Comparison of ENCODE assay signal across 8 cellular contexts in genomic region chr3:153221748-153222162, GRCh38. TPM values are rescaled to one million over a fixed set of nuclear protein-coding genes. Genes with fewer than 3 reads are reported as not detected.
A peak's percentile ranks its signal among the peaks of the same experiment; 100 is the strongest.
DNase-seq lines count a peak whose midpoint lies in the region; ATAC-seq and TF ChIP-seq lines count a peak whose summit lies in the region.

No MANE protein-coding gene starts in this region.

- no peaks in the 10 kb centered on the region for H3K27me3 Mint-ChIP-seq in activated CD4-positive, alpha-beta T cell treated with anti-CD3 and anti-CD28 coated beads, Interleukin-2, amount 10 ng/mL, durations not matched to agents 24 days and 14 days
- H3K27me3 Mint-ChIP-seq in progenitor cell of endocrine pancreas: no peaks in the 10 kb centered on the region

- peak overlapping the region; percentile 97 for H3K27ac Mint-ChIP-seq in activated CD4-positive, alpha-beta T cell treated with anti-CD3 and anti-CD28 coated beads, Interleukin-2, amount 10 ng/mL, durations not matched to agents 24 days and 14 days
- no peak overlapping the region for H3K27ac Mint-ChIP-seq in progenitor cell of endocrine pancreas

- in situ Hi-C loops in KBM-7 (cut with MboI; ENCODE audit: low pct_unique_long_range_greater_than_20kb, low sequenced_read_pairs): no loop called here

- H3K9me3 Mint-ChIP-seq in activated CD4-positive, alpha-beta T cell treated with anti-CD3 and anti-CD28 coated beads, Interleukin-2, amount 10 ng/mL, durations not matched to agents 24 days and 14 days: peaks cover 7% of the 10 kb centered on the region
- H3K9me3 Mint-ChIP-seq in progenitor cell of endocrine pancreas (ENCODE audit: low read depth): no peaks in the 10 kb centered on the region

- H3K36me3 Mint-ChIP-seq in activated CD4-positive, alpha-beta T cell treated with anti-CD3 and anti-CD28 coated beads, Interleukin-2, amount 10 ng/mL, durations not matched to agents 24 days and 14 days (ENCODE audit: low read depth): peaks cover 10% of the 10 kb centered on the region
- no peaks in the 10 kb centered on the region for H3K36me3 Mint-ChIP-seq in progenitor cell of endocrine pancreas (ENCODE audit: insufficient read depth)

- intact Hi-C loops in activated CD4-positive, alpha-beta T cell treated with anti-CD3 and anti-CD28 coated beads, Interleukin-2, amount 10 ng/mL, durations not matched to agents 24 days and 14 days (cut with micrococcal nuclease): loop anchor here (1.0 to 5.0 kb wide), 3 partner anchors 60 to 406 kb away; no protein-coding TSS in a partner anchor

- H3K4me1 Mint-ChIP-seq in activated CD4-positive, alpha-beta T cell treated with anti-CD3 and anti-CD28 coated beads, Interleukin-2, amount 10 ng/mL, durations not matched to agents 24 days and 14 days: peaks cover 46% of the 10 kb centered on the region
- H3K4me1 Mint-ChIP-seq in progenitor cell of endocrine pancreas (ENCODE audit: low read depth): peaks cover 1% of the 10 kb centered on the region

- H3K4me3 Mint-ChIP-seq in activated CD4-positive, alpha-beta T cell treated with anti-CD3 and anti-CD28 coated beads, Interleukin-2, amount 10 ng/mL, durations not matched to agents 24 days and 14 days: peak overlapping the region; percentile 73
- no peak overlapping the region for H3K4me3 Mint-ChIP-seq in progenitor cell of endocrine pancreas (ENCODE audit: low read depth)

- DNase-seq in C1 segment of cervical spinal cord (lab: John Stamatoyannopoulos, UW) (peak in 10 of 14 donors; percentile 5 to 55 (median 18)), KBM-7 (peak; percentile 98), mucosa of gallbladder (ENCODE audit: low spot score) (peak; percentile 72), progenitor cell of endocrine pancreas (ENCODE audit: low spot score, unreplicated experiment) (no peak)
- DNase-seq in activated CD4-positive, alpha-beta T cell treated with anti-CD3 and anti-CD28 coated beads, Interleukin-2, amount 10 ng/mL, durations not matched to agents 24 days and 14 days: peak; percentile 93
- DNase-seq in effector CD4-positive, alpha-beta T cell: peak; percentile 74
- peak; percentile 52 to 61 for DNase-seq in stimulated activated CD8-positive, alpha-beta memory T cell treated with anti-CD3 and anti-CD28 coated beads, Interleukin-7, amount 100 ng/mL, for 4 hours (ENCODE audit: low read depth in 2 of 2)

- no peak for TF ChIP-seq CTCF in progenitor cell of endocrine pancreas (IDR thresholded peaks at IDR 0.05; ENCODE audit: unreplicated experiment)

- ATAC-seq in GM21515 (IDR thresholded peaks at IDR 0.05; ENCODE audit: unreplicated experiment): peak; percentile 99

RNA-seq across cellular contexts. Expression of gene RAP2B, which starts 59.7 kb away (rescaled TPM):
- 13.4 and 13.5 TPM in 2 replicates for total RNA-seq in activated CD4-positive, alpha-beta T cell treated with anti-CD3 and anti-CD28 coated beads, Interleukin-2, amount 10 ng/mL, durations not matched to agents 24 days and 14 days
- total RNA-seq in mucosa of gallbladder (14.5 TPM), progenitor cell of endocrine pancreas (11.3 and 12.6 TPM in 2 replicates)
